Comparison of ENCODE assay signal across 25 cellular contexts in genomic region chr19:48458016-48458415, GRCh38. TPM values are rescaled to one million over a fixed set of nuclear protein-coding genes. Genes with fewer than 3 reads are reported as not detected.
"Had no signal": no experiment of that assay in that cellular context is flagged by ENCODE, and none has a peak within 500 bp of the region (broad histone marks: within the 10 kb centered on the region; RNA-seq: fewer than 3 reads in every experiment).

No MANE protein-coding gene starts in this region.

- H3K4me1 ChIP-seq: left lung, suprapubic skin, transverse colon, vagina had no signal

- H3K4me3 Mint-ChIP-seq: activated T-cell treated with anti-CD3 and anti-CD28 coated beads, Interleukin-2, amount 50 U/mL, for 72 hours; T-helper 1 cell treated with Interleukin-12 subunit alpha and Interleukin-12 subunit beta and Interleukin-4 antibody, amounts not matched to agents 30 μg/mL and 1 μg/mL, for 36 hours had no signal

- ATAC-seq: activated T-cell treated with anti-CD3 and anti-CD28 coated beads, Interleukin-2, amount 50 U/mL, for 72 hours; left lung; stimulated activated naive CD8-positive, alpha-beta T cell treated with anti-CD3 and anti-CD28 coated beads, Interleukin-15, Interleukin-2, amounts not matched to agents 100 U/mL and 50 U/mL, for 24 hours had no signal

- H3K27ac Mint-ChIP-seq: activated T-cell treated with anti-CD3 and anti-CD28 coated beads, Interleukin-2, amount 50 U/mL, for 72 hours; progenitor cell of endocrine pancreas; T-helper 1 cell treated with Interleukin-12 subunit alpha and Interleukin-12 subunit beta and Interleukin-4 antibody, amounts not matched to agents 30 μg/mL and 1 μg/mL, for 36 hours had no signal

- H3K27ac ChIP-seq: cardiac muscle cell, left lung, suprapubic skin, transverse colon, vagina, VCaP had no signal

- H3K4me3 ChIP-seq: cardiac muscle cell, left lung, suprapubic skin, transverse colon, vagina had no signal

- DNase-seq: activated CD4-positive, alpha-beta T cell treated with anti-CD3 and anti-CD28 coated beads, Interleukin-2, amount 50 U/mL, for 4 hours; activated CD4-positive, CD25-positive, alpha-beta regulatory T cell treated with anti-CD3 and anti-CD28 coated beads, Interleukin-2, amount 50 U/mL, for 72 hours; activated effector memory CD4-positive, alpha-beta T cell treated with anti-CD3 and anti-CD28 coated beads, Interleukin-2, amount 50 U/mL, for 16 hours; activated naive CD4-positive, alpha-beta T cell treated with anti-CD3 and anti-CD28 coated beads, Interleukin-2, amount 50 U/mL, for 16 hours; activated T-cell treated with anti-CD3 and anti-CD28 coated beads, Interleukin-2, amount 50 U/mL, for 72 hours; dermis blood vessel endothelial cell; effector memory CD4-positive, alpha-beta T cell; hypothalamus; mammary epithelial cell; midbrain; occipital lobe; stimulated activated CD4-positive, alpha-beta T cell treated with anti-CD3 and anti-CD28 coated beads, Interleukin-2, amount 100 ng/mL, for 24 hours; stimulated activated naive CD8-positive, alpha-beta T cell treated with anti-CD3 and anti-CD28 coated beads, Interleukin-15, Interleukin-2, amounts not matched to agents 100 U/mL and 50 U/mL, for 24 hours; transverse colon had no signal

- H3K27me3 Mint-ChIP-seq: progenitor cell of endocrine pancreas had no signal

- H3K9me3 ChIP-seq: left lung, suprapubic skin, transverse colon, vagina had no signal

- H3K27me3 ChIP-seq: cardiac muscle cell, left lung, suprapubic skin, transverse colon, vagina had no signal

- H3K9me3 Mint-ChIP-seq: activated T-cell treated with anti-CD3 and anti-CD28 coated beads, Interleukin-2, amount 50 U/mL, for 72 hours; T-helper 1 cell treated with Interleukin-12 subunit alpha and Interleukin-12 subunit beta and Interleukin-4 antibody, amounts not matched to agents 30 μg/mL and 1 μg/mL, for 36 hours had no signal

- FAIRE-seq: keratinocyte had no signal

RNA-seq across cellular contexts. Expression of gene LMTK3, which starts 53.6 kb away (rescaled TPM):
- total RNA-seq: dermis blood vessel endothelial cell, glomerular endothelial cell, skeletal muscle tissue had no signal
- polyA plus RNA-seq: fibroblast of lung had no signal
